In the genomic region with DNA sequence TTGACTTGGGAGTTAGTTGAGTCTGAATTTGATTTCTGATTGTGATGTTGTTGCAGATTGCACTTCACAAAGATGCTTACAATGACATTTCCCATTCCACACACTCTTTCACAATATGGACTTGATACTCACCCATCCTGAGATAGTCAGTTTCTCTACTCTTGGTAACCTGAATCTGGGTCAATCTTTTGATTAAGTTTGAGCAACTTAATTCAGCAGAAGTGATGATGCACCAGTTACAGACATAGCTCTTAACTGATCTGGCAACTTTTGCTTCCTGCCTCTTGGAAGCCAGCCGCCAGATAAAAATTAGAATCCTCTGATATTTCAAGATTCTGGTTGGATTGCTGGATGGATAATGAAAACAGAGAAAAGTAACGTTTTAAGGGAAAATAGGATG, we compare ENCODE assay signal across 1 cellular context.
TF ChIP-seq lines count a peak whose summit lies in the region.

No MANE protein-coding gene starts in this region.

TF ChIP-seq in IMR-90, 13 proteins besides CTCF, POLR2A, EP300 and RAD21:
- TF ChIP-seq, protein P1, sequence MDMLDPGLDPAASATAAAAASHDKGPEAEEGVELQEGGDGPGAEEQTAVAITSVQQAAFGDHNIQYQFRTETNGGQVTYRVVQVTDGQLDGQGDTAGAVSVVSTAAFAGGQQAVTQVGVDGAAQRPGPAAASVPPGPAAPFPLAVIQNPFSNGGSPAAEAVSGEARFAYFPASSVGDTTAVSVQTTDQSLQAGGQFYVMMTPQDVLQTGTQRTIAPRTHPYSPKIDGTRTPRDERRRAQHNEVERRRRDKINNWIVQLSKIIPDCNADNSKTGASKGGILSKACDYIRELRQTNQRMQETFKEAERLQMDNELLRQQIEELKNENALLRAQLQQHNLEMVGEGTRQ (IDR thresholded peaks at IDR 0.05; ENCODE audit: low read depth, low read length), result no peak
- TF ChIP-seq RFX5 (IDR thresholded peaks at IDR 0.05; ENCODE audit: low read depth, low read length) (no peak), CEBPB (IDR thresholded peaks at IDR 0.05; ENCODE audit: low read depth, low read length) (0 out of 2 replicates have a peak, but pooled peaks have one; percentile 3)
